Comparison of ENCODE assay signal across 1 cellular context in genomic region chr1:145918144-145918991, GRCh38.
TF ChIP-seq lines count a peak whose summit lies in the region.

PEX11B (minus strand) TSS chr1:145918717; CDS start chr1:145918688, 29 bp downstream.

TF ChIP-seq in GM12878, 131 proteins besides CTCF, POLR2A, EP300 and RAD21 (continued from another document):
- TF ChIP-seq HDGF (IDR thresholded peaks at IDR 0.05): 0 out of 2 replicates have a peak, but pooled peaks have one; percentile 68
- peak; percentile 22 for TF ChIP-seq E4F1 (IDR thresholded peaks at IDR 0.05; ENCODE audit: borderline replicate concordance, partially characterized antibody)
- peak in 1 of 2 experiments; percentile 6; a peak in 1 of 4 replicates for TF ChIP-seq IKZF2 (IDR thresholded peaks at IDR 0.05)
- TF ChIP-seq TCF12 (IDR thresholded peaks at IDR 0.05; ENCODE audit: low read depth, low read length): no peak; the same call in 1 of the 2 replicates
- TF ChIP-seq PAX5 (IDR thresholded peaks at IDR 0.05; ENCODE audit: borderline replicate concordance, low read depth, low read length): peak; percentile 84
- TF ChIP-seq CHD2 (IDR thresholded peaks at IDR 0.05; ENCODE audit: borderline replicate concordance, low read depth, low read length): peak; percentile 90
- peak; percentile 63 for TF ChIP-seq BRCA1 (IDR thresholded peaks at IDR 0.05; ENCODE audit: low read depth, low read length)
- peak; percentile 22 for TF ChIP-seq SMAD1 (IDR thresholded peaks at IDR 0.05; ENCODE audit: low read depth, partially characterized antibody)
- TF ChIP-seq PML (IDR thresholded peaks at IDR 0.05; ENCODE audit: low read length): peak; percentile 66; the same call in 1 of the 2 replicates
- TF ChIP-seq USF1 (IDR thresholded peaks at IDR 0.05; ENCODE audit: borderline replicate concordance, extremely low read length, insufficient read depth, low read depth, low read length): no peak
- TF ChIP-seq LARP7 (IDR thresholded peaks at IDR 0.05): peak; percentile 33; the same call in 1 of the 2 replicates
- TF ChIP-seq DPF2 (IDR thresholded peaks at IDR 0.05): peak; percentile 33; the same call in 1 of the 2 replicates
- TF ChIP-seq CREB1 (IDR thresholded peaks at IDR 0.05; ENCODE audit: low read depth): peak; percentile 85
- no peak for TF ChIP-seq SRF (IDR thresholded peaks at IDR 0.05; ENCODE audit: low read depth in 2 of 2, low read length in 2 of 2)
- TF ChIP-seq SP1 (IDR thresholded peaks at IDR 0.05; ENCODE audit: low read depth, low read length): peak; percentile 77
- peak; percentile 90 for TF ChIP-seq TAF1 (IDR thresholded peaks at IDR 0.05; ENCODE audit: borderline replicate concordance, low read depth, low read length)
- no peak; the same call in 1 of the 2 replicates for TF ChIP-seq SMAD5 (IDR thresholded peaks at IDR 0.05; ENCODE audit: low read depth)
- TF ChIP-seq FOXM1 (IDR thresholded peaks at IDR 0.05; ENCODE audit: low read depth, low read length): no peak
- TF ChIP-seq RELA (IDR thresholded peaks at IDR 0.05; ENCODE audit: borderline replicate concordance, partially characterized antibody): peak; percentile 30
- TF ChIP-seq TCF3 (IDR thresholded peaks at IDR 0.05; ENCODE audit: borderline replicate concordance, insufficient read depth, low read depth, low read length): 0 out of 2 replicates have a peak, but pooled peaks have one; percentile 37
- peak; percentile 70; the same call in 1 of the 2 replicates for TF ChIP-seq POLR2AphosphoS5 (IDR thresholded peaks at IDR 0.05; ENCODE audit: low read length)
- peak; percentile 31; the same call in 1 of the 2 replicates for TF ChIP-seq NR2C1 (IDR thresholded peaks at IDR 0.05)
- 0 out of 2 replicates have a peak, but pooled peaks have one; percentile 30 for TF ChIP-seq ELK1 (IDR thresholded peaks at IDR 0.05; ENCODE audit: low read depth, low read length)
- peak; percentile 95 for TF ChIP-seq POU2F2 (IDR thresholded peaks at IDR 0.05; ENCODE audit: borderline replicate concordance, low read depth, low read length)
- peak; percentile 82; the same call in 1 of the 2 replicates for TF ChIP-seq CBFB (IDR thresholded peaks at IDR 0.05; ENCODE audit: low read depth)
- 0 out of 2 replicates have a peak, but pooled peaks have one; percentile 33 for TF ChIP-seq IRF4 (IDR thresholded peaks at IDR 0.05; ENCODE audit: low read depth, low read length)
- TF ChIP-seq ZNF687 (IDR thresholded peaks at IDR 0.05): peak; percentile 34; the same call in 1 of the 2 replicates
- TF ChIP-seq STAT3 (IDR thresholded peaks at IDR 0.05; ENCODE audit: low read depth, low read length): no peak
- no peak for TF ChIP-seq CEBPZ (IDR thresholded peaks at IDR 0.05; ENCODE audit: low read depth, low read length)
- TF ChIP-seq ATF7 (IDR thresholded peaks at IDR 0.05; ENCODE audit: low read depth): peak; percentile 54; the same call in 1 of the 2 replicates
- no peak for TF ChIP-seq PRDM15 (CRISPR knock-in tag; IDR thresholded peaks at IDR 0.05)
- TF ChIP-seq MEF2A (IDR thresholded peaks at IDR 0.05; ENCODE audit: insufficient read depth, low read depth, low read length): no peak
- peak; percentile 54; the same call in 1 of the 2 replicates for TF ChIP-seq CREM (IDR thresholded peaks at IDR 0.05; ENCODE audit: low read depth)
- no peak for TF ChIP-seq ZNF274 (IDR thresholded peaks at IDR 0.05; ENCODE audit: insufficient read depth, insufficient read length)
- 0 out of 2 replicates have a peak, but pooled peaks have one; percentile 27 for TF ChIP-seq MTA2 (IDR thresholded peaks at IDR 0.05; ENCODE audit: low read depth)
- peak; percentile 95 for TF ChIP-seq YY1 (IDR thresholded peaks at IDR 0.05; ENCODE audit: low read depth, low read length)
- no peak; the same call in 1 of the 2 replicates for TF ChIP-seq POLR2AphosphoS2 (IDR thresholded peaks at IDR 0.05; ENCODE audit: low read depth, low read length)
- TF ChIP-seq SIN3A (IDR thresholded peaks at IDR 0.05; ENCODE audit: low read depth, low read length): 0 out of 2 replicates have a peak, but pooled peaks have one; percentile 42
- 0 out of 2 replicates have a peak, but pooled peaks have one; percentile 40 for TF ChIP-seq BACH1 (IDR thresholded peaks at IDR 0.05; ENCODE audit: borderline replicate concordance)
- peak; percentile 88 for TF ChIP-seq RELB (IDR thresholded peaks at IDR 0.05; ENCODE audit: low read depth)
- peak; percentile 51 for TF ChIP-seq HCFC1 (IDR thresholded peaks at IDR 0.05; ENCODE audit: low read length)
- 0 out of 2 replicates have a peak, but pooled peaks have one; percentile 16 for TF ChIP-seq TBL1XR1 (IDR thresholded peaks at IDR 0.05; ENCODE audit: low read depth, low read length)
- 0 out of 2 replicates have a peak, but pooled peaks have one; percentile 61 for TF ChIP-seq RB1 (IDR thresholded peaks at IDR 0.05; ENCODE audit: borderline replicate concordance)
